ENCODE assay signal across 1 cellular context in the genomic region with DNA sequence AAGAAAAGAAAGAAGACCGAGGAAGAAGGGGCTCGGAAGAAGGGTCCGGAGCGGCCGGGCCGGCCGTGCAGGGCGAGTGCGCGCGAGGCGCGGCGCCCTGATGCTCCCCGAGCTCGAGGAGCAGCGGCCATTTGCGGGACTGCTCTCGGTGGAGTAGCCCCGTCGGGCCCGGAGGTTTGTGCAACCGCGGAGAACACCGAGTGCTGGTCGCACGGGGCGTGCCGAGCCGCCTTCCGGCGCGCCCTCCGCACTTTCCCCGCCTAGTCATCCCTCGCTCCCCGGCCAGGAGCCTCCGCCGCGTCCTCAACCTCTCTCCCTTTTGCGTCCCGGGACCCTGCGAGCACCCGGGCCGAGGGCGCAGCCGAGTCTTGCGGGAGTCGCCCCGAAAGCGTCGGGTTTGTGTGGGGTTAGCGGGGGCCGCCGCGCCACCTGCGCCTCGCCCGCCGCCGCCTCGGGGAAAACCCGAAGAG.
TF ChIP-seq lines count a peak whose summit lies in the region.

No MANE protein-coding gene starts in this region.

TF ChIP-seq in WTC11, 78 proteins besides CTCF, POLR2A, EP300 and RAD21 (continued from another document):
- TF ChIP-seq, protein P1, sequence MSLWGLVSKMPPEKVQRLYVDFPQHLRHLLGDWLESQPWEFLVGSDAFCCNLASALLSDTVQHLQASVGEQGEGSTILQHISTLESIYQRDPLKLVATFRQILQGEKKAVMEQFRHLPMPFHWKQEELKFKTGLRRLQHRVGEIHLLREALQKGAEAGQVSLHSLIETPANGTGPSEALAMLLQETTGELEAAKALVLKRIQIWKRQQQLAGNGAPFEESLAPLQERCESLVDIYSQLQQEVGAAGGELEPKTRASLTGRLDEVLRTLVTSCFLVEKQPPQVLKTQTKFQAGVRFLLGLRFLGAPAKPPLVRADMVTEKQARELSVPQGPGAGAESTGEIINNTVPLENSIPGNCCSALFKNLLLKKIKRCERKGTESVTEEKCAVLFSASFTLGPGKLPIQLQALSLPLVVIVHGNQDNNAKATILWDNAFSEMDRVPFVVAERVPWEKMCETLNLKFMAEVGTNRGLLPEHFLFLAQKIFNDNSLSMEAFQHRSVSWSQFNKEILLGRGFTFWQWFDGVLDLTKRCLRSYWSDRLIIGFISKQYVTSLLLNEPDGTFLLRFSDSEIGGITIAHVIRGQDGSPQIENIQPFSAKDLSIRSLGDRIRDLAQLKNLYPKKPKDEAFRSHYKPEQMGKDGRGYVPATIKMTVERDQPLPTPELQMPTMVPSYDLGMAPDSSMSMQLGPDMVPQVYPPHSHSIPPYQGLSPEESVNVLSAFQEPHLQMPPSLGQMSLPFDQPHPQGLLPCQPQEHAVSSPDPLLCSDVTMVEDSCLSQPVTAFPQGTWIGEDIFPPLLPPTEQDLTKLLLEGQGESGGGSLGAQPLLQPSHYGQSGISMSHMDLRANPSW (CRISPR knock-in tag; conservative IDR thresholded peaks at IDR 0.05; ENCODE audit: low read depth): no peak
- no peak for TF ChIP-seq ZNF138 (CRISPR knock-in tag; conservative IDR thresholded peaks at IDR 0.05)
- no peak for TF ChIP-seq MYBL2 (CRISPR knock-in tag; IDR thresholded peaks at IDR 0.05)
- no peak for TF ChIP-seq SOX15 (CRISPR knock-in tag; IDR thresholded peaks at IDR 0.05)
